Comparison of ENCODE assay signal across 16 cellular contexts in the genomic region with DNA sequence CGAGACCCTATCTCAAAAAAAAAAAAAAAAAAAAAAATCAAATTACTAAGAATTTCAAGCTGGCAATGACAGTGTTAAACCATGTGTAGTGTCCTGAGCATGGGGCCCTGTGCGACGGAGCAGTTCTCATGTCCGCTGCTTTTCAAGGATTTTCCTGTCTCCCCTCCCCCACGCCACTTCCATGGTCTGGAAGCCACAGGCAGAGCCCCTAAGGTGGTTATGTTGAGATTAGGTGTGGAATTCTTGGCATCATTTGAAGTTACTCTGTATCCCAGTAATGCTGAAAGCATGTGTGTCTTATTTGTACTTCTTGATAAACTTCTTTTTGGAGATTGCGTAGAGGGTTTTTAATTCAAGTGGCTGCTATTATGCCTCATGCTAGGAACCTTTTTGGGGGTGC.
DNase-seq lines count a peak whose midpoint lies in the region; ATAC-seq and TF ChIP-seq lines count a peak whose summit lies in the region.
"Had no signal": no experiment of that assay in that cellular context is flagged by ENCODE, and none has a peak within 500 bp of the region (broad histone marks: within the 10 kb centered on the region; RNA-seq: fewer than 3 reads in every experiment).

No MANE protein-coding gene starts in this region.

- CTCF ChIA-PET in activated CD8-positive, alpha-beta memory T cell treated with anti-CD3 and anti-CD28 coated beads, Interleukin-2, amount 10 ng/mL, durations not matched to agents 7 days and 5 days (lab: Charles Lee): interaction anchor here (0.8 to 2.7 kb wide), 3 partner anchors 30 to 138 kb away, joined by 3 to 15 read pairs (median 5); no protein-coding TSS in a partner anchor
- CTCF ChIA-PET in T-cell (lab: Charles Lee): no interaction called here
- CTCF ChIA-PET in GM10248 (lab: Yijun Ruan, JAX): interaction anchor here (0.9 to 1.5 kb wide), 2 partner anchors 65 to 134 kb away, joined by 3 read pairs; partner anchors contain the start of gene PFKFB3

- H3K27me3 ChIP-seq in neutrophil: no peaks in the 10 kb centered on the region
- no peaks in the 10 kb centered on the region for H3K27me3 ChIP-seq in aorta (ENCODE audit: control insufficient read depth in 1 of 2, insufficient read depth in 2 of 2, low read length in 1 of 2)
- H3K27me3 ChIP-seq: BLaER1 treated with 17β-estradiol and CSF1 and Interleukin-3, amounts not matched to agents 10 nM and 100 nM; uterus had no signal

- H3K4me3 Mint-ChIP-seq in activated CD8-positive, alpha-beta memory T cell treated with anti-CD3 and anti-CD28 coated beads, Interleukin-2, amount 10 ng/mL, durations not matched to agents 7 days and 5 days: no peak overlapping the region
- no peak overlapping the region for H3K4me3 Mint-ChIP-seq in T-cell
- H3K4me3 Mint-ChIP-seq in effector memory CD8-positive, alpha-beta T cell: peak overlapping the region; percentile 18 to 61

- no peaks in the 10 kb centered on the region for H3K9me3 Mint-ChIP-seq in activated CD8-positive, alpha-beta memory T cell treated with anti-CD3 and anti-CD28 coated beads, Interleukin-2, amount 10 ng/mL, durations not matched to agents 7 days and 5 days (ENCODE audit: low read depth)
- peaks cover 0 to 4% (median 0%) of the 10 kb centered on the region in 3 donors for H3K9me3 Mint-ChIP-seq in T-cell
- peaks cover 0 to 2% of the 10 kb centered on the region in 2 donors for H3K9me3 Mint-ChIP-seq in effector memory CD8-positive, alpha-beta T cell
- H3K9me3 Mint-ChIP-seq: naive B cell had no signal

- peaks cover 17% of the 10 kb centered on the region for H3K36me3 Mint-ChIP-seq in activated CD8-positive, alpha-beta memory T cell treated with anti-CD3 and anti-CD28 coated beads, Interleukin-2, amount 10 ng/mL, durations not matched to agents 7 days and 5 days
- no peaks in the 10 kb centered on the region for H3K36me3 Mint-ChIP-seq in T-cell
- H3K36me3 Mint-ChIP-seq in effector memory CD8-positive, alpha-beta T cell (ENCODE audit: insufficient read depth): peaks cover 13% of the 10 kb centered on the region
- H3K36me3 Mint-ChIP-seq: naive B cell had no signal

- H3K4me1 Mint-ChIP-seq in activated CD8-positive, alpha-beta memory T cell treated with anti-CD3 and anti-CD28 coated beads, Interleukin-2, amount 10 ng/mL, durations not matched to agents 7 days and 5 days: peaks cover 59% of the 10 kb centered on the region
- H3K4me1 Mint-ChIP-seq in T-cell: peaks cover 26 to 44% (median 42%) of the 10 kb centered on the region in 3 donors
- H3K4me1 Mint-ChIP-seq in effector memory CD8-positive, alpha-beta T cell (ENCODE audit: low read depth in 2 of 2): peaks cover 30 to 40% of the 10 kb centered on the region in 2 donors

- peaks cover 57 to 65% of the 10 kb centered on the region in 2 experiments for H3K4me1 ChIP-seq in neutrophil (ENCODE audit: control insufficient read depth in 1 of 2, insufficient read depth in 1 of 2, low read depth in 1 of 2, low read length in 1 of 2)
- no peaks in the 10 kb centered on the region for H3K4me1 ChIP-seq in aorta (ENCODE audit: control insufficient read depth in 1 of 2, insufficient read depth in 2 of 2, low read length in 2 of 2)
- H3K4me1 ChIP-seq: uterus had no signal

- intact Hi-C loops in aorta (cut with DNase I): no loop called here

- WGBS in aorta, 2 donors: 16 to 27% methylated on average over 5 to 6 of the region's 6 CpGs

- peaks cover 11% of the 10 kb centered on the region for H3K27me3 Mint-ChIP-seq in activated CD8-positive, alpha-beta memory T cell treated with anti-CD3 and anti-CD28 coated beads, Interleukin-2, amount 10 ng/mL, durations not matched to agents 7 days and 5 days
- no peaks in the 10 kb centered on the region for H3K27me3 Mint-ChIP-seq in T-cell
- H3K27me3 Mint-ChIP-seq in effector memory CD8-positive, alpha-beta T cell: no peaks in the 10 kb centered on the region

- TF ChIP-seq CTCF in neutrophil (IDR thresholded peaks at IDR 0.05) (no peak), GM10248 (IDR thresholded peaks at IDR 0.05; ENCODE audit: control extremely low read depth, extremely low read depth, low read depth, missing control alignments) (no peak)

- POLR2A ChIA-PET in T-cell (lab: Charles Lee) (interaction anchor here in 1 of 2 donors (0.6 kb wide), 1 partner anchor 33 kb away, joined by 3 read pairs; no protein-coding TSS in a partner anchor), GM10248 (lab: Yijun Ruan, JAX) (interaction anchor here (0.6 kb wide), 1 partner anchor 635 kb away, joined by 3 read pairs; no protein-coding TSS in a partner anchor)

- H3K27ac ChIP-seq in neutrophil (peak overlapping the region; percentile 92), aorta (ENCODE audit: low read depth in 1 of 2, low read length in 2 of 2) (peak overlapping the region in 1 of 2 donors; percentile 40)
- H3K27ac ChIP-seq: uterus had no signal

- H3K36me3 ChIP-seq in neutrophil (no peaks in the 10 kb centered on the region), aorta (ENCODE audit: control insufficient read depth in 1 of 2, insufficient read depth in 2 of 2, low read length in 1 of 2) (no peaks in the 10 kb centered on the region)
- H3K36me3 ChIP-seq: uterus had no signal

- ATAC-seq in activated CD8-positive, alpha-beta memory T cell treated with anti-CD3 and anti-CD28 coated beads, Interleukin-2, amount 10 ng/mL, durations not matched to agents 7 days and 5 days: no peak
- ATAC-seq in T-cell (replicated peaks in 1 of 4): no peak
- ATAC-seq in effector memory CD8-positive, alpha-beta T cell (replicated peaks): no peak
- ATAC-seq in aorta (ENCODE audit: low FRiP score): no peak

- peak overlapping the region in 1 of 2 experiments; percentile 32 for H3K4me3 ChIP-seq in neutrophil (ENCODE audit: low read depth in 1 of 2, low read length in 1 of 2)
- H3K4me3 ChIP-seq in aorta (ENCODE audit: low read length in 2 of 2): no peak overlapping the region
- H3K4me3 ChIP-seq: BLaER1 treated with 17β-estradiol and CSF1 and Interleukin-3, amounts not matched to agents 10 nM and 100 nM; uterus had no signal

- H3K27ac Mint-ChIP-seq in activated CD8-positive, alpha-beta memory T cell treated with anti-CD3 and anti-CD28 coated beads, Interleukin-2, amount 10 ng/mL, durations not matched to agents 7 days and 5 days: peak overlapping the region; percentile 61
- peak overlapping the region; percentile 27 to 58 for H3K27ac Mint-ChIP-seq in T-cell
- peak overlapping the region in 1 of 2 donors; percentile 90 for H3K27ac Mint-ChIP-seq in effector memory CD8-positive, alpha-beta T cell

- DNase-seq in activated CD8-positive, alpha-beta memory T cell treated with anti-CD3 and anti-CD28 coated beads, Interleukin-2, amount 10 ng/mL, durations not matched to agents 7 days and 5 days: no peak
- no peak for DNase-seq in activated CD8-positive, alpha-beta memory T cell treated with anti-CD3 and anti-CD28 coated beads, Interleukin-2, amount 50 U/mL, for 4 hours
- no peak for DNase-seq in T-cell
- no peak for DNase-seq in effector memory CD8-positive, alpha-beta T cell
- DNase-seq in GM10248 (ENCODE audit: extremely low spot score): no peak
- DNase-seq in aorta: no peak
- DNase-seq in NCI-H1930 (lab: John Stamatoyannopoulos, UW): no peak
- DNase-seq: HCEC 1CT, mammary epithelial cell, NCI-H1105 treated with DMSO at 0.1 percent for 48 hours, NCI-H2107, NCI-H524, uterus had no signal

- H3K9me3 ChIP-seq in neutrophil (no peaks in the 10 kb centered on the region), aorta (ENCODE audit: control insufficient read depth, low read length) (no peaks in the 10 kb centered on the region)
- H3K9me3 ChIP-seq: uterus had no signal

Comparison
In these comparisons a context has a peak if more than half of its experiments do, and no peak if none do; other contexts are left out.
1. H3K4me3 Mint-ChIP-seq: peak in effector memory CD8-positive, alpha-beta T cell (2 of 2); none in activated CD8-positive, alpha-beta memory T cell treated with anti-CD3 and anti-CD28 coated beads, Interleukin-2, amount 10 ng/mL, durations not matched to agents 7 days and 5 days (single experiment) and T-cell (0 of 3).
2. CTCF ChIA-PET loops: an anchor here in activated CD8-positive, alpha-beta memory T cell treated with anti-CD3 and anti-CD28 coated beads, Interleukin-2, amount 10 ng/mL, durations not matched to agents 7 days and 5 days (0.8 to 2.7 kb wide) and GM10248 (0.9 to 1.5 kb wide); none called in T-cell.